Comparison of ENCODE assay signal across 8 cellular contexts in the genomic region with DNA sequence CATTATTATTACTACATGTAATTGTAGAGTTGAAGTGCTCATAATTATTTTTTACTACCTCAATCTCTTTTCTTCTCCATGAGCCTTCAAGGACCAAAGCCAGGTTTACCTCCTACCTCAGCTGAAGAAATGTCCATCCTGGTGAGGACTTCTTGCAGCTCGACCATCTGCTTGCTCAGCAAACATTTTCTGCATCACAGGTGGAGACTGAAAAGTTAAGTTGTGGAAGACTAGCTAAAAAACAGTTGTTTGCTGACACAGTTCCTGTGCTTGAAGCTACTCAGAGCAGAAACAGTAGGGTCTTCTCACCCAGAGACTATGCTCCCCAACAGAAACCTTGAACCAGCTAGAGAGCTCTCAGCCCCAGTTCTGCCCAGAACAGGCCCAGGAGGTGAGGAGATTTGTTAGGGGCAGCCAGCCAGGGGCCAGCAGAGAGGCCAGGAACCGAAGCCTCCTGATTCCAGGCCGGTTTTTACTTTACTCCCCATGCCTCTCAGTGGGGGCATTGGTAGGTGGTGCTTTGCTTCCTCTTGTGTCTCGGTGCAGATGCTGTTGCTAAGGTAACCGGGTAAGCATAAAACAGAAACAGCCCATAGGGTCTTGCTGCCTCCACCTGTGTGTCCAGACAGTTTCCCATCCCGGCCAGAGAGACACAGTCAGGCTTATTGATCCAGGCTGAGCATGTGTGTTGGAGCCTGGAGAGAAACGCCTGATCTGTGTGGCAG. TPM values are rescaled to one million over a fixed set of nuclear protein-coding genes. Genes with fewer than 3 reads are reported as not detected.
DNase-seq lines count a peak whose midpoint lies in the region; ATAC-seq lines count a peak whose summit lies in the region.

No MANE protein-coding gene starts in this region.

- no peaks in the 10 kb centered on the region for H3K27me3 ChIP-seq in right cardiac atrium (ENCODE audit: control insufficient read depth, insufficient read depth)
- no peaks in the 10 kb centered on the region for H3K27me3 ChIP-seq in NT2/D1 (ENCODE audit: insufficient read depth, insufficient read length)

- H3K4me3 ChIP-seq in right cardiac atrium (ENCODE audit: low read length): no peak overlapping the region
- no peak overlapping the region for H3K4me3 ChIP-seq in NT2/D1 (ENCODE audit: insufficient read length, low read depth)

- intact Hi-C loops in right cardiac atrium (cut with DNase I): no loop called here
- intact Hi-C loops in cardiac septum (cut with DNase I): no loop called here

- peak overlapping the region; percentile 76 for H3K27ac ChIP-seq in right cardiac atrium (ENCODE audit: low read length)

- WGBS in right cardiac atrium: 45% methylated on average over 7 of the region's 7 CpGs

- no peak overlapping the region for H3K9ac ChIP-seq in NT2/D1 (ENCODE audit: insufficient read length, low read depth)

- H3K9me3 ChIP-seq in right cardiac atrium (ENCODE audit: control insufficient read depth, low read length) (no peaks in the 10 kb centered on the region), NT2/D1 (ENCODE audit: insufficient read depth, low read length) (no peaks in the 10 kb centered on the region)

- H3K4me1 ChIP-seq in right cardiac atrium (ENCODE audit: control insufficient read depth, insufficient read depth, low read length) (peaks cover 23% of the 10 kb centered on the region), NT2/D1 (ENCODE audit: insufficient read depth, insufficient read length) (no peaks in the 10 kb centered on the region)

- ATAC-seq in right cardiac atrium (no peak), HG03045 (IDR thresholded peaks at IDR 0.05; ENCODE audit: unreplicated experiment) (peak; percentile 53), HG03196 (IDR thresholded peaks at IDR 0.05; ENCODE audit: unreplicated experiment) (no peak)

- DNase-seq in right cardiac atrium: peak in 1 of 3 donors; percentile 33
- no peak for DNase-seq in cardiac septum (ENCODE audit: low spot score)
- DNase-seq in NT2/D1 (ENCODE audit: low read depth, low spot score): peak; percentile 49
- no peak for DNase-seq in activated naive CD4-positive, alpha-beta T cell treated with anti-CD3 and anti-CD28 coated beads, Interleukin-2, amount 50 U/mL, for 16 hours
- no peak for DNase-seq in activated CD4-positive, alpha-beta T cell treated with anti-CD3 and anti-CD28 coated beads for 1 hour
- no peak for DNase-seq in midbrain (lab: John Stamatoyannopoulos, UW)

- H3K36me3 ChIP-seq in NT2/D1 (ENCODE audit: insufficient read depth, insufficient read length, low read length): no peaks in the 10 kb centered on the region

RNA-seq across cellular contexts. Expression of gene CCNL1, which starts 54.9 kb away (rescaled TPM):
- total RNA-seq in right cardiac atrium (10 to 100 TPM; 30.1 to 60.6 (median 41.2) TPM), cardiac septum (41.7 TPM)
- 39.4 TPM for polyA plus RNA-seq in right cardiac atrium
